18 cellular contexts compared by ENCODE assay signal in genomic region chr11:130472434-130472961, GRCh38. TPM values are rescaled to one million over a fixed set of nuclear protein-coding genes. Genes with fewer than 3 reads are reported as not detected.
DNase-seq lines count a peak whose midpoint lies in the region; FAIRE-seq and TF ChIP-seq lines count a peak whose summit lies in the region.
"Had no signal": no experiment of that assay in that cellular context is flagged by ENCODE, and none has a peak within 500 bp of the region (broad histone marks: within the 10 kb centered on the region; RNA-seq: fewer than 3 reads in every experiment).

No MANE protein-coding gene starts in this region.

- TF ChIP-seq CTCF in GM13976 (IDR thresholded peaks at IDR 0.05; ENCODE audit: borderline replicate concordance, control extremely low read depth, extremely low read depth, insufficient read depth, missing control alignments) (no peak), Peyer's patch (IDR thresholded peaks at IDR 0.05) (no peak)

- no peaks in the 10 kb centered on the region for H3K9me3 ChIP-seq in Peyer's patch
- H3K9me3 ChIP-seq: BLaER1, Caco-2, HAP-1 had no signal

- no peaks in the 10 kb centered on the region for H3K27me3 ChIP-seq in Peyer's patch
- H3K27me3 ChIP-seq: BLaER1 had no signal

- no peak overlapping the region for H3K4me3 ChIP-seq in Peyer's patch
- H3K4me3 ChIP-seq: BLaER1, GM12878, HAP-1 had no signal

- peaks cover 0 to 2% (median 0%) of the 10 kb centered on the region in 4 donors for H3K4me1 ChIP-seq in Peyer's patch
- H3K4me1 ChIP-seq: BLaER1, Caco-2, HAP-1 had no signal

- H3K27ac ChIP-seq in Peyer's patch: no peak overlapping the region
- H3K27ac ChIP-seq: BLaER1, HL-60 had no signal

- in situ Hi-C loops in GM13976 (cut with MboI; ENCODE audit: low sequenced_read_pairs, unreplicated experiment): no loop called here

- TF ChIP-seq POLR2A in GM12892 (IDR thresholded peaks at IDR 0.05; ENCODE audit: low read depth, low read length): no peak
- no peak for TF ChIP-seq POLR2A in Peyer's patch (IDR thresholded peaks at IDR 0.05)

- peaks cover 0 to 11% (median 0%) of the 10 kb centered on the region in 3 donors for H3K36me3 ChIP-seq in Peyer's patch
- H3K36me3 ChIP-seq: BLaER1, HAP-1 had no signal

- FAIRE-seq in GM12892 (lab: Jason Lieb, UNC): no peak
- FAIRE-seq: GM12878, H1 had no signal

- DNase-seq in AG20443 (ENCODE audit: low spot score) (peak; percentile 4), GM13976 (ENCODE audit: low spot score) (peak; percentile 24), iPS-NIHi7 (ENCODE audit: extremely low spot score) (peak; percentile 6), ureter (ENCODE audit: low spot score) (peak; percentile 20), GM12892 (ENCODE audit: insufficient read length) (no peak), Peyer's patch (no peak), inferior parietal cortex (ENCODE audit: extremely low spot score) (no peak)
- DNase-seq: AML-193; CD8-positive, alpha-beta memory T cell; DMS79 had no signal

RNA-seq across cellular contexts. Expression of gene ADAMTS15, which starts 24.1 kb away (rescaled TPM):
- total RNA-seq in ureter (5.9 TPM), Peyer's patch (1 to 10 TPM in 3 of 4 donors, under 1 TPM in 1; 0.53 to 5.8 (median 2.6) TPM)
- not detected for polyA plus RNA-seq in GM12892 (2012; ENCODE audit: missing spikeins)
- total RNA-seq: CD8-positive, alpha-beta memory T cell; G401; GM12878 had no signal
- polyA plus RNA-seq: CD8-positive, alpha-beta memory T cell; GM12878 had no signal

RNA-seq across cellular contexts. Expression of gene ADAMTS8, which starts 44.1 kb away (rescaled TPM):
- 1.2 TPM for total RNA-seq in ureter
- polyA plus RNA-seq in GM12892 (2012; ENCODE audit: missing spikeins): not detected
- total RNA-seq in Peyer's patch: 1 to 10 TPM in 1 of 4 donors, under 1 TPM in 1, not detected in 2; 0.85 to 1.7 TPM
- total RNA-seq: A673; Caco-2; CD8-positive, alpha-beta memory T cell; G401; GM12878 had no signal
- polyA plus RNA-seq: CD8-positive, alpha-beta memory T cell; GM12878 had no signal

Comparison
In these comparisons a context has a peak if more than half of its experiments do, and no peak if none do; other contexts are left out.
1. DNase-seq: peak in AG20443 (single experiment), GM13976 (single experiment), iPS-NIHi7 (single experiment) and ureter (single experiment); none in GM12892 (single experiment), Peyer's patch (0 of 3) and inferior parietal cortex (single experiment).